Comparison of ENCODE assay signal across 19 cellular contexts in the genomic region with DNA sequence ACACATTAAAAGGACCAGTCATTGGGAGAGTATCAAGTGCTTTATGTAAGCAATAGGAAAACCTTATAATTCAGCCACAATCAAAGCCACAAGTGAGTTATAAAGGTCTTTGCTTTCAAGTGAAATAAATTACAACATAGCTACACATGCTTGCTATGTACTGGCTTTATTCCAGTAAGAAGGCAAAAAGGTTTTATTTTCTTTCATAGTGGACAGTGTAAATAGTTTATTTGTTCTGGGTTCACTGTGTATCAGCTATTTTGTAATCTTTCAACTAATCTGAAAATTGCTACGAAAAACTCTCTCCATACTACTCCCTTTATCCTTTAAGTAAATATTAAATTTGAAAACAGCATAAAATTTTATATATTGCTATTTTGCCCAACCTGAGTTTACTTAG.
A peak's percentile ranks its signal among the peaks of the same experiment; 100 is the strongest.
DNase-seq lines count a peak whose midpoint lies in the region; ATAC-seq and TF ChIP-seq lines count a peak whose summit lies in the region.
"Had no signal": no experiment of that assay in that cellular context is flagged by ENCODE, and none has a peak within 500 bp of the region (broad histone marks: within the 10 kb centered on the region; RNA-seq: fewer than 3 reads in every experiment).

No MANE protein-coding gene starts in this region.

- BruUV-seq in MCF 10A (replicated peaks; lab: Mats Ljungman, UMichigan) (no TSS peak), mammary epithelial cell (replicated peaks; lab: Mats Ljungman, UMichigan) (no TSS peak)

- H3K79me2 ChIP-seq in mammary epithelial cell (ENCODE audit: insufficient read depth, low read length), result no peaks in the 10 kb centered on the region

- CTCF ChIA-PET in MCF 10A (lab: Yijun Ruan, JAX), result no interaction called here
- CTCF ChIA-PET in mammary epithelial cell (lab: Charles Lee; ENCODE audit: low non-redundant PET), result no interaction called here

- 71% methylated on average over 1 of the region's 1 CpG for WGBS in mammary epithelial cell (ENCODE audit: low coverage, missing lambda C conversion rate)

- no peaks in the 10 kb centered on the region for H3K36me3 ChIP-seq in mammary epithelial cell (ENCODE audit: insufficient read depth, low read length)
- H3K36me3 ChIP-seq: BLaER1, Peyer's patch had no signal

- no peaks in the 10 kb centered on the region for H3K9me3 ChIP-seq in mammary epithelial cell (replicated peaks; ENCODE audit: insufficient read depth, low read length)
- H3K9me3 ChIP-seq: BLaER1, Peyer's patch had no signal

- intact Hi-C loops in MCF 10A (cut with micrococcal nuclease), result no loop called here
- intact Hi-C loops in mammary epithelial cell (cut with micrococcal nuclease), result no loop called here

- no peak overlapping the region for H3K9ac ChIP-seq in mammary epithelial cell (ENCODE audit: insufficient read depth, low read length)
- H3K9ac ChIP-seq: BLaER1 had no signal

- no peaks in the 10 kb centered on the region for H3K36me3 Mint-ChIP-seq in MCF 10A (ENCODE audit: insufficient read depth, unreplicated experiment)
- no peaks in the 10 kb centered on the region for H3K36me3 Mint-ChIP-seq in activated T-helper 17 cell treated with anti-CD3 and anti-CD28 coated beads, Interleukin-2, amount 50 U/mL, for 72 hours (ENCODE audit: low read depth)
- H3K36me3 Mint-ChIP-seq: CD8-positive, alpha-beta T cell had no signal

- POLR2A ChIA-PET in MCF 10A (lab: Yijun Ruan, JAX), result no interaction called here

- no peak overlapping the region for H3K27ac ChIP-seq in mammary epithelial cell (ENCODE audit: insufficient read depth, low read depth, low read length)
- H3K27ac ChIP-seq: BLaER1, Peyer's patch, SK-N-MC had no signal

- H3K27me3 ChIP-seq in mammary epithelial cell (ENCODE audit: insufficient read depth, low read length), result no peaks in the 10 kb centered on the region
- H3K27me3 ChIP-seq: BLaER1, Peyer's patch had no signal

- no peaks in the 10 kb centered on the region for H4K20me1 ChIP-seq in mammary epithelial cell (ENCODE audit: insufficient read depth, low read length)
- H4K20me1 ChIP-seq: BLaER1 had no signal

- H3K27me3 Mint-ChIP-seq in MCF 10A (ENCODE audit: insufficient read depth, unreplicated experiment), result no peaks in the 10 kb centered on the region
- H3K27me3 Mint-ChIP-seq in activated T-helper 17 cell treated with anti-CD3 and anti-CD28 coated beads, Interleukin-2, amount 50 U/mL, for 72 hours, result no peaks in the 10 kb centered on the region

- H3K4me1 Mint-ChIP-seq in MCF 10A (ENCODE audit: insufficient read depth, unreplicated experiment), result no peaks in the 10 kb centered on the region
- no peaks in the 10 kb centered on the region for H3K4me1 Mint-ChIP-seq in activated T-helper 17 cell treated with anti-CD3 and anti-CD28 coated beads, Interleukin-2, amount 50 U/mL, for 72 hours

- no peak for TF ChIP-seq CTCF in MCF 10A (IDR thresholded peaks at IDR 0.05; ENCODE audit: unreplicated experiment)
- TF ChIP-seq CTCF in mammary epithelial cell (conservative IDR thresholded peaks at IDR 0.05 in 1 of 2, IDR thresholded peaks at IDR 0.05 in 1 of 2; ENCODE audit: extremely low read depth in 1 of 2, insufficient read depth in 1 of 2, low read depth in 1 of 2, low read length in 2 of 2), result no peak
- TF ChIP-seq CTCF in fibroblast of villous mesenchyme (IDR thresholded peaks at IDR 0.05; ENCODE audit: insufficient read depth, low read depth, low read length), result no peak

- dilution Hi-C loops in mammary epithelial cell (cut with HindIII; ENCODE audit: low sequenced_read_pairs), result no loop called here

- H3K4me2 ChIP-seq in mammary epithelial cell (ENCODE audit: insufficient read depth, low read depth, low read length), result no peak overlapping the region
- H3K4me2 ChIP-seq: BLaER1 had no signal

- DNase-seq in MCF 10A (ENCODE audit: unreplicated experiment) (peak; percentile 5), mammary epithelial cell (no peak), amniotic epithelial cell (ENCODE audit: low read depth) (peak; percentile 63), fibroblast of villous mesenchyme (ENCODE audit: low read depth) (peak; percentile 4), NAMALWA (ENCODE audit: low spot score) (no peak)
- DNase-seq: CD8-positive, alpha-beta T cell; GF-D8; H7; NCI-H1436 treated with DMSO at 0.1 percent for 48 hours; NCI-H2029 treated with DMSO at 0.1 percent for 48 hours; NCI-H2171 treated with DMSO at 0.1 percent for 48 hours; NCI-H510A treated with DMSO at 0.1 percent for 48 hours; Peyer's patch had no signal

- no peaks in the 10 kb centered on the region for H3K9me3 Mint-ChIP-seq in MCF 10A (ENCODE audit: unreplicated experiment)
- peaks cover 10% of the 10 kb centered on the region for H3K9me3 Mint-ChIP-seq in activated T-helper 17 cell treated with anti-CD3 and anti-CD28 coated beads, Interleukin-2, amount 50 U/mL, for 72 hours

- no peak overlapping the region for H3K4me3 ChIP-seq in mammary epithelial cell (replicated peaks in 1 of 3; ENCODE audit: insufficient read depth in 1 of 3, low read depth in 2 of 3, low read length in 3 of 3)
- H3K4me3 ChIP-seq in fibroblast of villous mesenchyme (ENCODE audit: low read depth, low read length), result no peak overlapping the region
- H3K4me3 ChIP-seq: BLaER1, Peyer's patch, SK-N-MC had no signal

- in situ Hi-C loops in mammary epithelial cell (cut with MboI; ENCODE audit: low sequenced_read_pairs in 2 of 2), result no loop called here

- H3K4me1 ChIP-seq in mammary epithelial cell (ENCODE audit: insufficient read depth, low read length), result no peaks in the 10 kb centered on the region
- H3K4me1 ChIP-seq: BLaER1, Peyer's patch had no signal

- no peak overlapping the region for H3K4me3 Mint-ChIP-seq in MCF 10A (ENCODE audit: unreplicated experiment)
- H3K4me3 Mint-ChIP-seq in activated T-helper 17 cell treated with anti-CD3 and anti-CD28 coated beads, Interleukin-2, amount 50 U/mL, for 72 hours, result no peak overlapping the region
- H3K4me3 Mint-ChIP-seq: CD8-positive, alpha-beta T cell had no signal

- ATAC-seq in GM18870 (IDR thresholded peaks at IDR 0.05; ENCODE audit: unreplicated experiment) (no peak), GM18858 (IDR thresholded peaks at IDR 0.05; ENCODE audit: unreplicated experiment) (no peak)
- ATAC-seq in activated T-helper 17 cell treated with anti-CD3 and anti-CD28 coated beads, Interleukin-2, amount 50 U/mL, for 72 hours (replicated peaks), result no peak
- ATAC-seq: CD8-positive, alpha-beta T cell; Right ventricle myocardium inferior had no signal

- H3K27ac Mint-ChIP-seq in MCF 10A (ENCODE audit: low read depth, unreplicated experiment), result no peak overlapping the region
- H3K27ac Mint-ChIP-seq in activated T-helper 17 cell treated with anti-CD3 and anti-CD28 coated beads, Interleukin-2, amount 50 U/mL, for 72 hours, result no peak overlapping the region
- H3K27ac Mint-ChIP-seq: CD8-positive, alpha-beta T cell had no signal

- no peak overlapping the region for H2AFZ ChIP-seq in mammary epithelial cell (ENCODE audit: low read depth, low read length)

Comparison
In these comparisons a context has a peak if more than half of its experiments do, and no peak if none do; other contexts are left out.
1. DNase-seq: peak in MCF 10A (single experiment), amniotic epithelial cell (single experiment) and fibroblast of villous mesenchyme (single experiment); none in mammary epithelial cell (single experiment) and NAMALWA (single experiment).